In the genomic region with DNA sequence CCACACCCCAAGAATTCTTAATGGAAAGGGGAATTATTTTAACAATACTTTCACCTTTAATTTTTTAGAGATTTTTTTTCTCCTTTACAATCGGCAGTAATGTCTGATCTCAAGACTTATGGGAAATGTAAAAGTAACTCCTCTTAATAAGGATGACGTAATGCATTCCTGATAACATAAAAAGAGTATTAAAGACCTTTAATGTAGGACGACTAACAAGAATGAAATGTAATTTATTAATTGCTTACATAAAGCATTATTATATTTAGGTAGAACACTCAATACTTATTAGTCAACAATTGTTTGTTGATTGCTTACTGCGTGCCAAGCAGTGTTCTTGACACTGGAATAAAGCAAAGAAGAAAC, we compare ENCODE assay signal across 9 cellular contexts.
DNase-seq lines count a peak whose midpoint lies in the region; ATAC-seq and TF ChIP-seq lines count a peak whose summit lies in the region.
"Had no signal": no experiment of that assay in that cellular context is flagged by ENCODE, and none has a peak within 500 bp of the region (broad histone marks: within the 10 kb centered on the region; RNA-seq: fewer than 3 reads in every experiment).

No MANE protein-coding gene starts in this region.

- peak overlapping the region; percentile 84 for H3K4me3 Mint-ChIP-seq in chondrocyte (ENCODE audit: unreplicated experiment)

- H3K9me3 ChIP-seq in right atrium auricular region (no peaks in the 10 kb centered on the region), muscle layer of colon (ENCODE audit: low read length) (no peaks in the 10 kb centered on the region), aorta (ENCODE audit: control insufficient read depth, low read length) (no peaks in the 10 kb centered on the region)

- peak overlapping the region; percentile 69 for H3K9ac ChIP-seq in muscle layer of colon (ENCODE audit: low read length)

- peak overlapping the region; percentile 89 for H3K27ac Mint-ChIP-seq in chondrocyte (ENCODE audit: unreplicated experiment)

- H3K4me1 Mint-ChIP-seq in chondrocyte (ENCODE audit: low read depth), result peaks cover 24% of the 10 kb centered on the region

- H3K27ac ChIP-seq in right atrium auricular region (peak overlapping the region; percentile 95 to 97), muscle layer of colon (ENCODE audit: low read depth, low read length) (peak overlapping the region; percentile 99), aorta (ENCODE audit: low read depth in 1 of 2, low read length in 2 of 2) (no peak overlapping the region)

- intact Hi-C loops in Right ventricle myocardium superior (cut with DNase I) (no loop called here), aorta (cut with DNase I) (loop anchor here in 1 of 2 donors (5.0 kb wide), 1 partner anchor 515 kb away; no protein-coding TSS in a partner anchor)

- H3K9me3 Mint-ChIP-seq in chondrocyte (ENCODE audit: low read depth), result no peaks in the 10 kb centered on the region

- H3K4me3 ChIP-seq in right atrium auricular region, result peak overlapping the region; percentile 80 to 81
- peak overlapping the region; percentile 63 to 71 for H3K4me3 ChIP-seq in muscle layer of colon (ENCODE audit: low read depth in 1 of 2, low read length in 2 of 2)
- H3K4me3 ChIP-seq in aorta (ENCODE audit: low read length in 2 of 2), result peak overlapping the region; percentile 59 to 99

- no peaks in the 10 kb centered on the region for H3K36me3 Mint-ChIP-seq in chondrocyte (ENCODE audit: low read depth)

- DNase-seq in right atrium auricular region (ENCODE audit: low spot score) (no peak), Right ventricle myocardium superior (no peak), chondrocyte (ENCODE audit: low spot score) (no peak), aorta (no peak), NCI-H524 treated with DMSO at 0.1 percent for 48 hours (lab: John Stamatoyannopoulos, UW) (no peak), DMS153 treated with DMSO at 0.1 percent for 48 hours (lab: John Stamatoyannopoulos, UW; ENCODE audit: unreplicated experiment) (no peak)
- DNase-seq: stimulated activated CD4-positive, alpha-beta T cell treated with anti-CD3 and anti-CD28 coated beads, Interleukin-4, amount 100 ng/mL, for 24 hours had no signal

- H3K27me3 ChIP-seq in right atrium auricular region, result no peaks in the 10 kb centered on the region
- H3K27me3 ChIP-seq in muscle layer of colon (ENCODE audit: control insufficient read depth in 1 of 2, insufficient read depth in 2 of 2, low read length in 2 of 2), result no peaks in the 10 kb centered on the region
- no peaks in the 10 kb centered on the region for H3K27me3 ChIP-seq in aorta (ENCODE audit: control insufficient read depth in 1 of 2, insufficient read depth in 2 of 2, low read length in 1 of 2)

- H3K36me3 ChIP-seq in right atrium auricular region, result no peaks in the 10 kb centered on the region
- H3K36me3 ChIP-seq in muscle layer of colon (ENCODE audit: insufficient read depth, low read length), result no peaks in the 10 kb centered on the region
- no peaks in the 10 kb centered on the region for H3K36me3 ChIP-seq in aorta (ENCODE audit: control insufficient read depth in 1 of 2, insufficient read depth in 2 of 2, low read length in 1 of 2)

- no peak for ATAC-seq in Right ventricle myocardium superior (ENCODE audit: poor library complexity)
- ATAC-seq in aorta (ENCODE audit: low FRiP score), result no peak
- ATAC-seq in GM18519 (IDR thresholded peaks at IDR 0.05; ENCODE audit: low FRiP score, unreplicated experiment), result no peak

- 27 to 30% methylated on average over 4 of the region's 4 CpGs for WGBS in aorta, 2 donors

- no peak for TF ChIP-seq CTCF in right atrium auricular region (IDR thresholded peaks at IDR 0.05)
- TF ChIP-seq CTCF in chondrocyte (IDR thresholded peaks at IDR 0.05), result no peak

- peaks cover 0 to 21% of the 10 kb centered on the region in 2 donors for H3K4me1 ChIP-seq in right atrium auricular region
- peaks cover 17% of the 10 kb centered on the region for H3K4me1 ChIP-seq in muscle layer of colon (ENCODE audit: insufficient read depth, low read length)
- H3K4me1 ChIP-seq in aorta (ENCODE audit: control insufficient read depth in 1 of 2, insufficient read depth in 2 of 2, low read length in 2 of 2), result no peaks in the 10 kb centered on the region

- no peaks in the 10 kb centered on the region for H3K27me3 Mint-ChIP-seq in chondrocyte (ENCODE audit: low read depth)

Comparison
In these comparisons a context has a peak if more than half of its experiments do, and no peak if none do; other contexts are left out.
1. H3K27ac ChIP-seq: peak in right atrium auricular region (2 of 2) and muscle layer of colon (single experiment); none in aorta (0 of 2).
2. Peak in every context shown above with its lines, with median percentiles within 50 percentile points of each other: H3K4me3 ChIP-seq.